Comparison of ENCODE assay signal across 1 cellular context in the genomic region with DNA sequence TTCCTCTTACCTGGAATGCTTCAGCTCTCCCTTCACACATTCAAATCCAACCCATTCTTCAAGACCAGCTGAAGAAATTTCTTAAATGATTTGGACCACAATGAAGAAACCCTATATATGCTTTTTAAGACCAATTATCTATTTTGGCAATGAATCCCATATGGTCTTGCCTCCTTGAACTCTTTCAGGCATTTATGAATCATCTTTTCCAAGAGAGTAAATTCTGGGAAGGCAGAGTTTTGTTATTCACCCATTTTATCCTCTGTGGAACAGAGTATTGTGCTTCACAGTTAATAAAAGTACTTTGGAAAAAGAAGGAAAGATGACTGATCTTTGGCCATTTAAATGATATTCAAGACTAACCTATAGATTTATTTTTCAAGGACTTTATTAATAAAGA.
TF ChIP-seq lines count a peak whose summit lies in the region.

No MANE protein-coding gene starts in this region.

TF ChIP-seq in IMR-90, 13 proteins besides CTCF, POLR2A, EP300 and RAD21 (continued from another document):
- TF ChIP-seq USF2 (IDR thresholded peaks at IDR 0.05; ENCODE audit: low read depth, low read length) (no peak), CHD1 (IDR thresholded peaks at IDR 0.05; ENCODE audit: low read depth, low read length) (no peak), RCOR1 (IDR thresholded peaks at IDR 0.05; ENCODE audit: insufficient replicate concordance, low read length) (no peak), BHLHE40 (IDR thresholded peaks at IDR 0.05; ENCODE audit: low read depth, low read length) (no peak), NFE2L2 (IDR thresholded peaks at IDR 0.05; ENCODE audit: low read depth, low read length) (no peak), CEBPB (IDR thresholded peaks at IDR 0.05; ENCODE audit: low read depth, low read length) (no peak), RFX5 (IDR thresholded peaks at IDR 0.05; ENCODE audit: low read depth, low read length) (no peak), SMC3 (IDR thresholded peaks at IDR 0.05; ENCODE audit: low read depth, low read length) (no peak), FOS (IDR thresholded peaks at IDR 0.05; ENCODE audit: low read depth, low read length) (no peak), ELK1 (IDR thresholded peaks at IDR 0.05; ENCODE audit: borderline replicate concordance, low read depth, low read length) (no peak), MAZ (IDR thresholded peaks at IDR 0.05; ENCODE audit: borderline replicate concordance, low read depth, low read length) (no peak), MXI1 (IDR thresholded peaks at IDR 0.05; ENCODE audit: borderline replicate concordance, low read depth, low read length) (no peak)
